ENCODE assay signal across 1 cellular context in genomic region chr2:170122883-170123547, GRCh38.
TF ChIP-seq lines count a peak whose summit lies in the region.

No MANE protein-coding gene starts in this region.

TF ChIP-seq in K562, 482 proteins besides CTCF, POLR2A, EP300 and RAD21 (continued from another document and continues in another):
- TF ChIP-seq THAP12 (CRISPR knock-in tag; IDR thresholded peaks at IDR 0.05) (no peak), RHOXF2B (CRISPR knock-in tag; conservative IDR thresholded peaks at IDR 0.05) (no peak), SMARCE1 (IDR thresholded peaks at IDR 0.05) (peak; percentile 28; the same call in 1 of the 2 replicates), E2F6 (IDR thresholded peaks at IDR 0.05; ENCODE audit: borderline replicate concordance in 1 of 2, extremely low read depth in 1 of 2, insufficient read depth in 1 of 2, insufficient read length in 1 of 2, low read depth in 1 of 2, low read length in 1 of 2, poor library complexity in 1 of 2, severe bottlenecking in 1 of 2) (no peak), RCOR1 (IDR thresholded peaks at IDR 0.05; ENCODE audit: borderline replicate concordance in 1 of 2, low read depth in 2 of 2, low read length in 2 of 2) (no peak), ZNF507 (tag; conservative IDR thresholded peaks at IDR 0.05) (no peak), RBFOX2 (IDR thresholded peaks at IDR 0.05; ENCODE audit: low read depth, low read length) (no peak), ZBTB40 (IDR thresholded peaks at IDR 0.05) (no peak), ZBTB40 (CRISPR knock-in tag; IDR thresholded peaks at IDR 0.05) (no peak), ZNF75A (CRISPR knock-in tag; IDR thresholded peaks at IDR 0.05) (peak; percentile 63; the same call in 1 of the 2 replicates), JUND (IDR thresholded peaks at IDR 0.05; ENCODE audit: borderline replicate concordance, low read depth, low read length) (peak; percentile 44; the same call in 1 of the 2 replicates), JUND (tag; IDR thresholded peaks at IDR 0.05; ENCODE audit: borderline replicate concordance, low read depth, low read length) (no peak), CEBPG (CRISPR knock-in tag; IDR thresholded peaks at IDR 0.05) (no peak), CEBPG (tag; conservative IDR thresholded peaks at IDR 0.05 in 1 of 2, IDR thresholded peaks at IDR 0.05 in 1 of 2) (no peak), SRSF9 (IDR thresholded peaks at IDR 0.05; ENCODE audit: borderline replicate concordance, low read depth, low read length) (no peak), CAMTA2 (CRISPR knock-in tag; conservative IDR thresholded peaks at IDR 0.05) (no peak), ZNF592 (IDR thresholded peaks at IDR 0.05) (no peak), JUN (IDR thresholded peaks at IDR 0.05; ENCODE audit: borderline replicate concordance, low read depth, low read length) (0 out of 2 replicates have a peak, but pooled peaks have one; percentile 37), JUN (CRISPR knock-in tag; IDR thresholded peaks at IDR 0.05; ENCODE audit: borderline replicate concordance) (no peak), SMARCA4 (IDR thresholded peaks at IDR 0.05) (peak; percentile 24; the same call in 1 of the 2 replicates), REST (CRISPR knock-in tag; IDR thresholded peaks at IDR 0.05; ENCODE audit: low read depth) (no peak), ZNF76 (CRISPR knock-in tag; IDR thresholded peaks at IDR 0.05; ENCODE audit: borderline replicate concordance) (no peak), FOSL1 (tag; conservative IDR thresholded peaks at IDR 0.05) (peak; percentile 72), ATF3 (IDR thresholded peaks at IDR 0.05) (peak; percentile 70), ATF3 (CRISPR knock-in tag; conservative IDR thresholded peaks at IDR 0.05) (no peak), ZNF609 (CRISPR knock-in tag; IDR thresholded peaks at IDR 0.05; ENCODE audit: borderline replicate concordance) (no peak), MTA1 (IDR thresholded peaks at IDR 0.05; ENCODE audit: borderline replicate concordance) (no peak), LARP7 (IDR thresholded peaks at IDR 0.05) (no peak)
